Comparison of ENCODE assay signal across 9 cellular contexts in genomic region chr10:86402283-86402931, GRCh38. TPM values are rescaled to one million over a fixed set of nuclear protein-coding genes. Genes with fewer than 3 reads are reported as not detected.
DNase-seq lines count a peak whose midpoint lies in the region; ATAC-seq and TF ChIP-seq lines count a peak whose summit lies in the region.
"Had no signal": no experiment of that assay in that cellular context is flagged by ENCODE, and none has a peak within 500 bp of the region (broad histone marks: within the 10 kb centered on the region; RNA-seq: fewer than 3 reads in every experiment).

No MANE protein-coding gene starts in this region.

- H3K27ac Mint-ChIP-seq in CD4-positive, CD25-positive, alpha-beta regulatory T cell: peak overlapping the region in 2 of 3 donors; percentile 68 to 73
- H3K27ac Mint-ChIP-seq in neural progenitor cell: no peak overlapping the region
- no peak overlapping the region for H3K27ac Mint-ChIP-seq in activated CD4-positive, alpha-beta memory T cell treated with anti-CD3 and anti-CD28 coated beads, Interleukin-2, amount 10 ng/mL, durations not matched to agents 7 days and 5 days

- POLR2A ChIA-PET in HEK293 (lab: Yijun Ruan, JAX): interaction anchor here (1.0 kb wide), 1 partner anchor 11 kb away, joined by 4 read pairs; no protein-coding TSS in a partner anchor
- POLR2A ChIA-PET in activated CD4-positive, alpha-beta memory T cell treated with anti-CD3 and anti-CD28 coated beads, Interleukin-2, amount 10 ng/mL, durations not matched to agents 7 days and 5 days (lab: Charles Lee): interaction anchor here (1.1 to 5.1 kb wide), 2 partner anchors 10 to 46 kb away, joined by 5 to 91 read pairs; no protein-coding TSS in a partner anchor

- no peaks in the 10 kb centered on the region for H4K20me1 ChIP-seq in neural progenitor cell (ENCODE audit: low read depth)

- CTCF ChIA-PET in HEK293 (lab: Yijun Ruan, JAX): no interaction called here
- CTCF ChIA-PET in activated CD4-positive, alpha-beta memory T cell treated with anti-CD3 and anti-CD28 coated beads, Interleukin-2, amount 10 ng/mL, durations not matched to agents 7 days and 5 days (lab: Charles Lee): interaction anchor here (2.0 to 4.8 kb wide), 3 partner anchors 10 to 183 kb away, joined by 4 to 83 read pairs (median 57); no protein-coding TSS in a partner anchor

- H3K79me2 ChIP-seq in neural progenitor cell (ENCODE audit: low read depth): no peaks in the 10 kb centered on the region

- peaks cover 16% of the 10 kb centered on the region for H3K27me3 Mint-ChIP-seq in CD4-positive, CD25-positive, alpha-beta regulatory T cell
- peaks cover 32% of the 10 kb centered on the region for H3K27me3 Mint-ChIP-seq in neural progenitor cell (ENCODE audit: insufficient read depth, low read depth)
- peaks cover 23% of the 10 kb centered on the region for H3K27me3 Mint-ChIP-seq in activated CD4-positive, alpha-beta memory T cell treated with anti-CD3 and anti-CD28 coated beads, Interleukin-2, amount 10 ng/mL, durations not matched to agents 7 days and 5 days

- TF ChIP-seq CTCF in HEK293 (tag by site-specific recombination; IDR thresholded peaks at IDR 0.05): no peak
- no peak for TF ChIP-seq CTCF in coronary artery (IDR thresholded peaks at IDR 0.05)
- TF ChIP-seq CTCF in neural progenitor cell (IDR thresholded peaks at IDR 0.05): no peak

- no peak overlapping the region for H3K27ac ChIP-seq in CD4-positive, CD25-positive, alpha-beta regulatory T cell (ENCODE audit: insufficient read depth, low read length, poor library complexity, severe bottlenecking)
- H3K27ac ChIP-seq in HEK293 (ENCODE audit: extremely low read depth, low read depth, low read length) (no peak overlapping the region), coronary artery (peak overlapping the region; percentile 10 to 64), neural progenitor cell (no peak overlapping the region)

- H3K4me2 ChIP-seq in neural progenitor cell: peak overlapping the region; percentile 83

- H3K36me3 Mint-ChIP-seq in CD4-positive, CD25-positive, alpha-beta regulatory T cell: no peaks in the 10 kb centered on the region
- no peaks in the 10 kb centered on the region for H3K36me3 Mint-ChIP-seq in neural progenitor cell
- no peaks in the 10 kb centered on the region for H3K36me3 Mint-ChIP-seq in activated CD4-positive, alpha-beta memory T cell treated with anti-CD3 and anti-CD28 coated beads, Interleukin-2, amount 10 ng/mL, durations not matched to agents 7 days and 5 days (ENCODE audit: low read depth)

- no peaks in the 10 kb centered on the region for H3K9me3 Mint-ChIP-seq in CD4-positive, CD25-positive, alpha-beta regulatory T cell
- H3K9me3 Mint-ChIP-seq in neural progenitor cell: peaks cover 5% of the 10 kb centered on the region
- H3K9me3 Mint-ChIP-seq in activated CD4-positive, alpha-beta memory T cell treated with anti-CD3 and anti-CD28 coated beads, Interleukin-2, amount 10 ng/mL, durations not matched to agents 7 days and 5 days: no peaks in the 10 kb centered on the region

- peaks cover 24% of the 10 kb centered on the region for H3K4me1 ChIP-seq in CD4-positive, CD25-positive, alpha-beta regulatory T cell (ENCODE audit: control insufficient read depth, insufficient read depth, low read length, poor library complexity, severe bottlenecking)
- no peaks in the 10 kb centered on the region; the same call in 1 of the 2 replicates for H3K4me1 ChIP-seq in HEK293 (ENCODE audit: control insufficient read depth, insufficient read depth, low read length)
- peaks cover 11% of the 10 kb centered on the region for H3K4me1 ChIP-seq in neural progenitor cell

- H3K9me3 ChIP-seq in CD4-positive, CD25-positive, alpha-beta regulatory T cell (ENCODE audit: control insufficient read depth in 2 of 2, low read length in 2 of 2): no peaks in the 10 kb centered on the region
- H3K9me3 ChIP-seq in HEK293 (ENCODE audit: control insufficient read depth, insufficient read depth, low read depth, low read length) (no peaks in the 10 kb centered on the region), neural progenitor cell (ENCODE audit: low read depth) (peaks cover 3% of the 10 kb centered on the region)

- peaks cover 0 to 26% (median 13%) of the 10 kb centered on the region in 4 donors for H3K4me1 Mint-ChIP-seq in CD4-positive, CD25-positive, alpha-beta regulatory T cell
- H3K4me1 Mint-ChIP-seq in neural progenitor cell: peaks cover 17% of the 10 kb centered on the region
- peaks cover 14% of the 10 kb centered on the region for H3K4me1 Mint-ChIP-seq in activated CD4-positive, alpha-beta memory T cell treated with anti-CD3 and anti-CD28 coated beads, Interleukin-2, amount 10 ng/mL, durations not matched to agents 7 days and 5 days

- ATAC-seq in CD4-positive, CD25-positive, alpha-beta regulatory T cell (ENCODE audit: low read depth in 2 of 2): no peak
- ATAC-seq in GM18502 (IDR thresholded peaks at IDR 0.05; ENCODE audit: poor library complexity, unreplicated experiment) (no peak), GM21825 (IDR thresholded peaks at IDR 0.05; ENCODE audit: unreplicated experiment) (no peak)

- no peak overlapping the region for H3K9ac ChIP-seq in neural progenitor cell

- H3F3A ChIP-seq in neural progenitor cell (ENCODE audit: low read depth): peaks cover 10% of the 10 kb centered on the region

- H3K4me3 Mint-ChIP-seq in CD4-positive, CD25-positive, alpha-beta regulatory T cell: peak overlapping the region; percentile 61 to 95 (median 82)
- peak overlapping the region; percentile 75 for H3K4me3 Mint-ChIP-seq in neural progenitor cell
- H3K4me3 Mint-ChIP-seq in activated CD4-positive, alpha-beta memory T cell treated with anti-CD3 and anti-CD28 coated beads, Interleukin-2, amount 10 ng/mL, durations not matched to agents 7 days and 5 days: no peak overlapping the region

- H3K36me3 ChIP-seq in CD4-positive, CD25-positive, alpha-beta regulatory T cell (ENCODE audit: control insufficient read depth, insufficient read depth, low read length): no peaks in the 10 kb centered on the region
- H3K36me3 ChIP-seq in HEK293 (ENCODE audit: control insufficient read depth in 2 of 2, insufficient read depth in 1 of 2, low read length in 2 of 2): no peaks in the 10 kb centered on the region
- no peaks in the 10 kb centered on the region for H3K36me3 ChIP-seq in neural progenitor cell

- H2AFZ ChIP-seq in neural progenitor cell (replicated peaks): no peak overlapping the region

- no peak for DNase-seq in CD4-positive, CD25-positive, alpha-beta regulatory T cell
- DNase-seq in coronary artery (ENCODE audit: low spot score) (no peak), neural progenitor cell (ENCODE audit: low spot score) (peak; percentile 14), A172 (ENCODE audit: low spot score) (no peak)
- DNase-seq in activated CD4-positive, alpha-beta memory T cell treated with anti-CD3 and anti-CD28 coated beads, Interleukin-2, amount 10 ng/mL, durations not matched to agents 7 days and 5 days: no peak
- DNase-seq: NCI-H2081 treated with DMSO at 0.1 percent for 48 hours had no signal

- H3K4me3 ChIP-seq in CD4-positive, CD25-positive, alpha-beta regulatory T cell (ENCODE audit: low read depth, low read length): no peak overlapping the region
- H3K4me3 ChIP-seq in HEK293 (ENCODE audit: low read depth, low read length): no peak overlapping the region
- H3K4me3 ChIP-seq in coronary artery: peak overlapping the region; percentile 20
- H3K4me3 ChIP-seq in neural progenitor cell: peak overlapping the region; percentile 48

- H3K27me3 ChIP-seq in CD4-positive, CD25-positive, alpha-beta regulatory T cell (ENCODE audit: control insufficient read depth, insufficient read depth, low read length): no peaks in the 10 kb centered on the region
- H3K27me3 ChIP-seq in neural progenitor cell: peaks cover 72% of the 10 kb centered on the region

TF ChIP-seq in HEK293, 187 proteins besides CTCF, POLR2A, EP300 and RAD21:
- no peak for TF ChIP-seq ZNF837 (tag by site-specific recombination; IDR thresholded peaks at IDR 0.05)
- TF ChIP-seq GFI1B (tag by site-specific recombination; IDR thresholded peaks at IDR 0.05): no peak
- TF ChIP-seq ZNF341 (tag by site-specific recombination; IDR thresholded peaks at IDR 0.05; ENCODE audit: low read depth): peak; percentile 84
- TF ChIP-seq ZNF549 (tag by site-specific recombination; IDR thresholded peaks at IDR 0.05): no peak
- no peak for TF ChIP-seq KLF10 (tag by site-specific recombination; IDR thresholded peaks at IDR 0.05)
- no peak for TF ChIP-seq OVOL3 (tag by site-specific recombination; IDR thresholded peaks at IDR 0.05)
- TF ChIP-seq ZNF302 (tag by site-specific recombination; IDR thresholded peaks at IDR 0.05; ENCODE audit: low read depth): no peak

RNA-seq across cellular contexts. Expression of gene GRID1, which starts 35.8 kb away (rescaled TPM):
- total RNA-seq in CD4-positive, CD25-positive, alpha-beta regulatory T cell: not detected
- polyA plus RNA-seq in CD4-positive, CD25-positive, alpha-beta regulatory T cell: not detected
- 0.31 TPM in 1 of 2 replicates, not detected in the other for total RNA-seq in neural progenitor cell (ENCODE audit: low replicate concordance)
- total RNA-seq in A172 (2014; rRNA removed; shearing (Covaris generic)): 4.9 and 5.2 TPM in 2 replicates
- not detected for total RNA-seq in activated CD4-positive, alpha-beta memory T cell treated with anti-CD3 and anti-CD28 coated beads, Interleukin-2, amount 10 ng/mL, durations not matched to agents 7 days and 5 days

Comparison
In these comparisons a context has a peak if more than half of its experiments do, and no peak if none do; other contexts are left out.
1. H3K27ac ChIP-seq: peak in coronary artery (2 of 2); none in CD4-positive, CD25-positive, alpha-beta regulatory T cell (single experiment), HEK293 (single experiment) and neural progenitor cell (single experiment).
2. H3K4me3 ChIP-seq: peak in coronary artery (single experiment) and neural progenitor cell (single experiment); none in CD4-positive, CD25-positive, alpha-beta regulatory T cell (single experiment) and HEK293 (single experiment).
3. H3K27ac Mint-ChIP-seq: peak in CD4-positive, CD25-positive, alpha-beta regulatory T cell (2 of 3); none in neural progenitor cell (single experiment) and activated CD4-positive, alpha-beta memory T cell treated with anti-CD3 and anti-CD28 coated beads, Interleukin-2, amount 10 ng/mL, durations not matched to agents 7 days and 5 days (single experiment).